Comparison of ENCODE assay signal across 1 cellular context in genomic region chr16:16113076-16113475, GRCh38.
TF ChIP-seq lines count a peak whose summit lies in the region.

No MANE protein-coding gene starts in this region.

TF ChIP-seq in HepG2, 621 proteins besides CTCF, POLR2A, EP300 and RAD21:
- no peak for TF ChIP-seq ZHX1 (CRISPR knock-in tag; IDR thresholded peaks at IDR 0.05; ENCODE audit: low read depth)
- TF ChIP-seq ZBTB49 (CRISPR knock-in tag; IDR thresholded peaks at IDR 0.05; ENCODE audit: borderline replicate concordance): no peak
- TF ChIP-seq FOXO1 (CRISPR knock-in tag; IDR thresholded peaks at IDR 0.05): no peak
- no peak for TF ChIP-seq SP1 (IDR thresholded peaks at IDR 0.05)
- TF ChIP-seq SP1 (CRISPR knock-in tag; IDR thresholded peaks at IDR 0.05): no peak
- TF ChIP-seq, protein P1, sequence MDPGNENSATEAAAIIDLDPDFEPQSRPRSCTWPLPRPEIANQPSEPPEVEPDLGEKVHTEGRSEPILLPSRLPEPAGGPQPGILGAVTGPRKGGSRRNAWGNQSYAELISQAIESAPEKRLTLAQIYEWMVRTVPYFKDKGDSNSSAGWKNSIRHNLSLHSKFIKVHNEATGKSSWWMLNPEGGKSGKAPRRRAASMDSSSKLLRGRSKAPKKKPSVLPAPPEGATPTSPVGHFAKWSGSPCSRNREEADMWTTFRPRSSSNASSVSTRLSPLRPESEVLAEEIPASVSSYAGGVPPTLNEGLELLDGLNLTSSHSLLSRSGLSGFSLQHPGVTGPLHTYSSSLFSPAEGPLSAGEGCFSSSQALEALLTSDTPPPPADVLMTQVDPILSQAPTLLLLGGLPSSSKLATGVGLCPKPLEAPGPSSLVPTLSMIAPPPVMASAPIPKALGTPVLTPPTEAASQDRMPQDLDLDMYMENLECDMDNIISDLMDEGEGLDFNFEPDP (CRISPR knock-in tag; conservative IDR thresholded peaks at IDR 0.05): 0 out of 2 replicates have a peak, but pooled peaks have one; percentile 63
- TF ChIP-seq CHD4 (IDR thresholded peaks at IDR 0.05; ENCODE audit: borderline replicate concordance, low read length): peak; percentile 10; the same call in 1 of the 2 replicates
- TF ChIP-seq PPARG (CRISPR knock-in tag; conservative IDR thresholded peaks at IDR 0.05): no peak
- TF ChIP-seq ZNF768 (CRISPR knock-in tag; IDR thresholded peaks at IDR 0.05): peak; percentile 82
